ENCODE assay signal across 9 cellular contexts in the genomic region with DNA sequence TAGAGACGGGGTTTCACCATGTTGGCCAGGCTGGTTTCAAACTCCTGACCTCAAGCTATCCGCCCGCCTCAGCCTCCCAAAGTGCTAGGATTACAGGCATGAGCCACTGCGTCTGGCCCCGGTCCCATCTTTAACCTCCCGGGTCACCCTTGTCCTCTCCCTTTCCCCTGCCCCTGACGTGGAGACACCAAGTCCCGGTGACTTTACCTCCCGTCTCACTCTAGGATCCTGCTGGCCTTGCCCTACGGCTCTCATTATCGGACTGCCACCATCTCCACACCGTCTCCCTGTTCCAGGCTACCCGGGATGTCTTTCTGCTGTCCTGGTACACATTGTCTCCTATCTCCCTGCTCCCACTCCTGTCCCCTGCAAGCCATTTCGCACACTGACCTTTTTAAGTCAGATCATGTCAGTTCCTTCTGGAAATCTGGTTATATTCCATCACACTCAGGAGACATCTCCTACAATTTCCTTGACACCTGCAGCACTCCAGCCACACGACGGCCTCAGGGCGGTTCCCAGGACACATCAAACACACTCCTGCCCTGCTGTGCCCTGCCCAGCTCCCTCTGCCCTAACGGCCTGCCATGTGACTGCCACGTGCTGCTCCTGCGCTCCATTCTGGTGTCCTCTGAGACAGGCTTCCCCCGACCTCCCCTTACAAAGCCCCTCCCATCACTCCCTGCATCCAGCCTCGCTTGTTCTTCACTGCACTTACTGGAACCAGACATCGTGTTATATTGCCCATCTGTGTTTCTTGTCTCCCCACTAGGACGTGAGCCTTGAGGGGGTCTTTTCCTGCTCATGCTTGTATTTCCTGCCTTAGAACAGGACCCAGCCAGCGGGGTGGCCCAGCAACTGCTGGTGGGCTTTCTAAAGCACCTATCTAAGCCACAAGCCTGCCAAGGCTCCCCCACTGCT. TPM values are rescaled to one million over a fixed set of nuclear protein-coding genes. Genes with fewer than 3 reads are reported as not detected.
DNase-seq lines count a peak whose midpoint lies in the region; ATAC-seq and TF ChIP-seq lines count a peak whose summit lies in the region.
"Had no signal": no experiment of that assay in that cellular context is flagged by ENCODE, and none has a peak within 500 bp of the region (broad histone marks: within the 10 kb centered on the region; RNA-seq: fewer than 3 reads in every experiment).

No MANE protein-coding gene starts in this region.

- H3K9me3 Mint-ChIP-seq in CD14-positive monocyte: peaks cover 0 to 1% (median 0%) of the 10 kb centered on the region in 7 donors
- no peaks in the 10 kb centered on the region for H3K9me3 Mint-ChIP-seq in IgD-negative memory B cell
- H3K9me3 Mint-ChIP-seq in dendritic cell treated with granulocyte-macrophage colony-stimulating factor and Interleukin-4, amounts not matched to agents 40 ng/mL and 50 ng/mL, for 4 days: no peaks in the 10 kb centered on the region
- no peaks in the 10 kb centered on the region for H3K9me3 Mint-ChIP-seq in nephron progenitor cell

- intact Hi-C loops in CD14-positive monocyte (cut with micrococcal nuclease): loop anchor here in 1 of 2 donors (5.0 kb wide), 1 partner anchor 105 kb away; no protein-coding TSS in a partner anchor
- intact Hi-C loops in dendritic cell treated with granulocyte-macrophage colony-stimulating factor and Interleukin-4, amounts not matched to agents 40 ng/mL and 50 ng/mL, for 4 days (cut with micrococcal nuclease): loop anchor here (2.0 to 10.0 kb wide), 2 partner anchors 61 to 103 kb away; partner anchors contain the start of gene RNF11

- no peak for TF ChIP-seq CTCF in CD14-positive monocyte (IDR thresholded peaks at IDR 0.05)
- no peak for TF ChIP-seq CTCF in nephron progenitor cell (IDR thresholded peaks at IDR 0.05)

- DNase-seq in CD14-positive monocyte (ENCODE audit: low spot score) (no peak), nephron progenitor cell (no peak), middle frontal gyrus (ENCODE audit: extremely low spot score, low spot score) (no peak)
- DNase-seq: GF-D8 had no signal

- H3K36me3 Mint-ChIP-seq in CD14-positive monocyte: no peaks in the 10 kb centered on the region
- no peaks in the 10 kb centered on the region for H3K36me3 Mint-ChIP-seq in IgD-negative memory B cell
- no peaks in the 10 kb centered on the region for H3K36me3 Mint-ChIP-seq in dendritic cell treated with granulocyte-macrophage colony-stimulating factor and Interleukin-4, amounts not matched to agents 40 ng/mL and 50 ng/mL, for 4 days (ENCODE audit: low read depth)
- no peaks in the 10 kb centered on the region for H3K36me3 Mint-ChIP-seq in nephron progenitor cell (ENCODE audit: low read depth)

- peak overlapping the region in 1 of 7 donors; percentile 22 for H3K27ac Mint-ChIP-seq in CD14-positive monocyte
- no peak overlapping the region for H3K27ac Mint-ChIP-seq in IgD-negative memory B cell
- H3K27ac Mint-ChIP-seq in dendritic cell treated with granulocyte-macrophage colony-stimulating factor and Interleukin-4, amounts not matched to agents 40 ng/mL and 50 ng/mL, for 4 days: peak overlapping the region; percentile 3
- no peak overlapping the region for H3K27ac Mint-ChIP-seq in nephron progenitor cell

- H3K4me1 Mint-ChIP-seq in CD14-positive monocyte (peaks cover 14% of the 10 kb centered on the region), IgD-negative memory B cell (peaks cover 2 to 4% (median 4%) of the 10 kb centered on the region in 3 donors), nephron progenitor cell (peaks cover 24% of the 10 kb centered on the region)
- H3K4me1 Mint-ChIP-seq in dendritic cell treated with granulocyte-macrophage colony-stimulating factor and Interleukin-4, amounts not matched to agents 40 ng/mL and 50 ng/mL, for 4 days (ENCODE audit: low read depth): peaks cover 39% of the 10 kb centered on the region

- H3K4me3 Mint-ChIP-seq in CD14-positive monocyte: peak overlapping the region; percentile 75 to 87
- H3K4me3 Mint-ChIP-seq in IgD-negative memory B cell: peak overlapping the region in 3 of 4 donors; percentile 68 to 76 (median 75)
- H3K4me3 Mint-ChIP-seq in dendritic cell treated with granulocyte-macrophage colony-stimulating factor and Interleukin-4, amounts not matched to agents 40 ng/mL and 50 ng/mL, for 4 days: peak overlapping the region; percentile 47
- peak overlapping the region; percentile 7 for H3K4me3 Mint-ChIP-seq in nephron progenitor cell

- H3K27me3 Mint-ChIP-seq in CD14-positive monocyte (ENCODE audit: low read depth in 3 of 3) (peaks cover 0 to 7% (median 2%) of the 10 kb centered on the region in 3 donors), IgD-negative memory B cell (peaks cover 6% of the 10 kb centered on the region), nephron progenitor cell (ENCODE audit: low read depth, poor library complexity) (peaks cover 4% of the 10 kb centered on the region)
- peaks cover 14% of the 10 kb centered on the region for H3K27me3 Mint-ChIP-seq in dendritic cell treated with granulocyte-macrophage colony-stimulating factor and Interleukin-4, amounts not matched to agents 40 ng/mL and 50 ng/mL, for 4 days

- ATAC-seq in GM21576 (IDR thresholded peaks at IDR 0.05; ENCODE audit: unreplicated experiment) (no peak), GM18870 (IDR thresholded peaks at IDR 0.05; ENCODE audit: unreplicated experiment) (no peak), HG03457 (IDR thresholded peaks at IDR 0.05; ENCODE audit: unreplicated experiment) (no peak)

RNA-seq across cellular contexts. Expression of gene TTC39A, which starts 32.7 kb away (rescaled TPM):
- not detected for polyA plus RNA-seq in CD14-positive monocyte
- not detected for polyA plus RNA-seq in IgD-negative memory B cell

Comparison
In these comparisons a context has a peak if more than half of its experiments do, and no peak if none do; other contexts are left out.
1. H3K4me3 Mint-ChIP-seq: peak in every context shown above with its lines; median percentile 81 in CD14-positive monocyte; 75 in IgD-negative memory B cell; 47 in dendritic cell treated with granulocyte-macrophage colony-stimulating factor and Interleukin-4, amounts not matched to agents 40 ng/mL and 50 ng/mL, for 4 days; 7 in nephron progenitor cell.